In the genomic region with DNA sequence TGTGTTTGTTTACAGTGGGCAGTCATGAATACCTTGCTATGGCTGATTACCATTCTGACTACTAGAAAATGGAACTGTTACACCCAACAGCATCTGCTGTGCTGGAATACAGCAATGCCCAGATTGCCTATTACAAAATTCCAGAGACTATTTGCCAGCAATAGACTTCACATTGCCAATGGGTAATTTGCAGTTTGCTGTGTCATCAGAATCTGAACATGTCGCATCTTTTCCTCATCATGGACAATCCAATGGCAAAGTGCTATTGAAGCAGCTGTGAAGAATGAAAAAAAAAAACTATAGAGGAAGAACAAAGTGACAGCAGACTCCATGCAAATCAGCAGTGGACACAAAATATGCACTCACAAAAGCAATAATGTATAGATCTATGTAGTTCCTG, we compare ENCODE assay signal across 29 cellular contexts.
"Had no signal": no experiment of that assay in that cellular context is flagged by ENCODE, and none has a peak within 500 bp of the region (broad histone marks: within the 10 kb centered on the region; RNA-seq: fewer than 3 reads in every experiment).

No MANE protein-coding gene starts in this region.

- H3K27me3 ChIP-seq: brain microvascular endothelial cell, dorsolateral prefrontal cortex had no signal

- H3K27ac ChIP-seq: brain microvascular endothelial cell, coronary artery, dorsolateral prefrontal cortex, WERI-Rb-1 had no signal

- ATAC-seq: activated CD4-positive, CD25-positive, alpha-beta regulatory T cell treated with anti-CD3 and anti-CD28 coated beads, Interleukin-2, amount 50 U/mL, for 24 hours; activated CD8-positive, alpha-beta T cell treated with anti-CD3 and anti-CD28 coated beads for 36 hours; activated T-cell treated with anti-CD3 and anti-CD28 coated beads, Interleukin-2, amount 50 U/mL, for 4 hours; activated T-helper 17 cell treated with anti-CD3 and anti-CD28 coated beads, Interleukin-2, amount 50 U/mL, for 72 hours; esophagus mucosa had no signal

- FAIRE-seq: astrocyte, bronchial epithelial cell, frontal cortex had no signal

- H3K36me3 ChIP-seq: brain microvascular endothelial cell, WERI-Rb-1 had no signal

- H3K4me3 ChIP-seq: coronary artery, dorsolateral prefrontal cortex had no signal

- DNase-seq: activated B cell treated with CpG ODN at 0.5 μM for 24 hours; activated CD4-positive, alpha-beta T cell treated with anti-CD3 and anti-CD28 coated beads for 48 hours; activated CD4-positive, alpha-beta T cell treated with anti-CD3 and anti-CD28 coated beads, Interleukin-2, amount 50 U/mL, for 1 hour; activated CD4-positive, alpha-beta T cell treated with anti-CD3 and anti-CD28 coated beads, Interleukin-2, amount 50 U/mL, for 48 hours; activated CD8-positive, alpha-beta memory T cell treated with anti-CD3 and anti-CD28 coated beads for 24 hours; activated CD8-positive, alpha-beta T cell treated with anti-CD3 and anti-CD28 coated beads for 36 hours; activated effector memory CD4-positive, alpha-beta T cell treated with Interleukin-2 at 50 U/mL for 16 hours; activated gamma-delta T cell treated with Interleukin-2 at 50 U/mL for 16 hours; activated naive CD4-positive, alpha-beta T cell treated with anti-CD3 and anti-CD28 coated beads, Interleukin-2, amount 50 U/mL, for 16 hours; activated naive CD4-positive, alpha-beta T cell treated with Interleukin-2 at 50 U/mL for 16 hours; activated T-cell treated with anti-CD3 and anti-CD28 coated beads, Interleukin-2, amount 50 U/mL, for 4 hours; amniotic stem cell; anterior cingulate cortex; brain microvascular endothelial cell; dorsolateral prefrontal cortex; effector memory CD4-positive, alpha-beta T cell; endodermal cell; foreskin fibroblast; head of caudate nucleus; hippocampal formation; T1000; WERI-Rb-1 had no signal
